1 cellular context compared by ENCODE assay signal in the genomic region with DNA sequence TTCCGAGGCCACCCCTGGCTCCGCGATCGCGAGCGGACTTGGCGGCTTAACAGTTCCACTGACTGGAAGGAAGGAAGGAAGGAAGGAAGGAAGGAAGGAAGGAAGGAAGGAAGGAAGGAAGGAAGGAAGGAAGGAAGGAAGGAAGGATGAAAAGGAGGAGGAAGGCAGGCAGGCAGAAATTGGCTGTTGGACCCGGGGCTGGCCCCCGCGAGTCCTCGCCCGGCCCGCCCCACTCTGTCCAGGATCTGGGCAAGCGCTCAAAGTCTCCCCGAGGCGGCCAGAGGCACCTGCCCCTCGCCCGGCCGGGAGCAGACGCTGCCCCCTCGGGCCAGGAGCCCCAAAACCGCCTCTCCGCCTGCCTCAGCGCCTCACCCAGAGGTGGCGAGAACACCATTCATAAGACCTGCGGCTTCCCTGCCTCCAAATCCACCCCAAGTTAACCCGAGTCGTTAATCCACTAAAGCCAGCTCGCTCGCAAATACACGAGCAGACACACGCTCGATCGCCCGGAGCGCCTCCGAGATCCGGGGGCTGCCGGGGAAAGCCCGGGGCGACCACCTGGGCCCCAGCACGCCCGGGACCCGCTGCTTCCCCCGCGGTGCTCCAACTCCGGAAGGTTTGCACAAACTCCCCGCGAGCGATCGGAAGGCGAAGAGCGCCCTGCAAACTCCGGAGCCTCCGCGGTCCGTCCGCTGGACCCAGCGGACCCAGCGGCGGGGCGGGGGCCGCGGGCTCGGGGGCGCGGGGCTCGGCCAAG.
TF ChIP-seq lines count a peak whose summit lies in the region.

No MANE protein-coding gene starts in this region.

TF ChIP-seq in HCT116, 20 proteins besides CTCF, POLR2A, EP300 and RAD21:
- TF ChIP-seq, protein P1, sequence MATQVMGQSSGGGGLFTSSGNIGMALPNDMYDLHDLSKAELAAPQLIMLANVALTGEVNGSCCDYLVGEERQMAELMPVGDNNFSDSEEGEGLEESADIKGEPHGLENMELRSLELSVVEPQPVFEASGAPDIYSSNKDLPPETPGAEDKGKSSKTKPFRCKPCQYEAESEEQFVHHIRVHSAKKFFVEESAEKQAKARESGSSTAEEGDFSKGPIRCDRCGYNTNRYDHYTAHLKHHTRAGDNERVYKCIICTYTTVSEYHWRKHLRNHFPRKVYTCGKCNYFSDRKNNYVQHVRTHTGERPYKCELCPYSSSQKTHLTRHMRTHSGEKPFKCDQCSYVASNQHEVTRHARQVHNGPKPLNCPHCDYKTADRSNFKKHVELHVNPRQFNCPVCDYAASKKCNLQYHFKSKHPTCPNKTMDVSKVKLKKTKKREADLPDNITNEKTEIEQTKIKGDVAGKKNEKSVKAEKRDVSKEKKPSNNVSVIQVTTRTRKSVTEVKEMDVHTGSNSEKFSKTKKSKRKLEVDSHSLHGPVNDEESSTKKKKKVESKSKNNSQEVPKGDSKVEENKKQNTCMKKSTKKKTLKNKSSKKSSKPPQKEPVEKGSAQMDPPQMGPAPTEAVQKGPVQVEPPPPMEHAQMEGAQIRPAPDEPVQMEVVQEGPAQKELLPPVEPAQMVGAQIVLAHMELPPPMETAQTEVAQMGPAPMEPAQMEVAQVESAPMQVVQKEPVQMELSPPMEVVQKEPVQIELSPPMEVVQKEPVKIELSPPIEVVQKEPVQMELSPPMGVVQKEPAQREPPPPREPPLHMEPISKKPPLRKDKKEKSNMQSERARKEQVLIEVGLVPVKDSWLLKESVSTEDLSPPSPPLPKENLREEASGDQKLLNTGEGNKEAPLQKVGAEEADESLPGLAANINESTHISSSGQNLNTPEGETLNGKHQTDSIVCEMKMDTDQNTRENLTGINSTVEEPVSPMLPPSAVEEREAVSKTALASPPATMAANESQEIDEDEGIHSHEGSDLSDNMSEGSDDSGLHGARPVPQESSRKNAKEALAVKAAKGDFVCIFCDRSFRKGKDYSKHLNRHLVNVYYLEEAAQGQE (IDR thresholded peaks at IDR 0.05; ENCODE audit: low read depth), result no peak
- TF ChIP-seq FOSL1 (IDR thresholded peaks at IDR 0.05; ENCODE audit: low read depth), result no peak
- TF ChIP-seq, protein P2, sequence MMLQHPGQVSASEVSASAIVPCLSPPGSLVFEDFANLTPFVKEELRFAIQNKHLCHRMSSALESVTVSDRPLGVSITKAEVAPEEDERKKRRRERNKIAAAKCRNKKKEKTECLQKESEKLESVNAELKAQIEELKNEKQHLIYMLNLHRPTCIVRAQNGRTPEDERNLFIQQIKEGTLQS (IDR thresholded peaks at IDR 0.05), result no peak
- no peak for TF ChIP-seq ZNF274 (IDR thresholded peaks at IDR 0.05; ENCODE audit: low read depth, low read length)
- no peak for TF ChIP-seq EZH2 (IDR thresholded peaks at IDR 0.05)
- no peak for TF ChIP-seq EZH2phosphoT487 (IDR thresholded peaks at IDR 0.05; ENCODE audit: borderline replicate concordance)
- TF ChIP-seq SIN3A (IDR thresholded peaks at IDR 0.05; ENCODE audit: low read depth), result no peak
- no peak for TF ChIP-seq YY1 (IDR thresholded peaks at IDR 0.05; ENCODE audit: extremely low read depth, insufficient replicate concordance, low read depth, low read length)
- TF ChIP-seq CEBPB (IDR thresholded peaks at IDR 0.05; ENCODE audit: low read depth), result no peak
- no peak for TF ChIP-seq JUND (IDR thresholded peaks at IDR 0.05)
- TF ChIP-seq TCF7L2 (IDR thresholded peaks at IDR 0.05; ENCODE audit: borderline replicate concordance, extremely low read depth, insufficient read depth, insufficient read length), result no peak
- no peak for TF ChIP-seq ZFX (IDR thresholded peaks at IDR 0.05)
- no peak for TF ChIP-seq ELF1 (IDR thresholded peaks at IDR 0.05; ENCODE audit: borderline replicate concordance, low read depth)
- no peak for TF ChIP-seq EGR1 (IDR thresholded peaks at IDR 0.05; ENCODE audit: low read depth)
- TF ChIP-seq SP1 (IDR thresholded peaks at IDR 0.05; ENCODE audit: low read depth), result no peak
- no peak for TF ChIP-seq SRF (IDR thresholded peaks at IDR 0.05; ENCODE audit: low read depth)
- TF ChIP-seq, protein P3, sequence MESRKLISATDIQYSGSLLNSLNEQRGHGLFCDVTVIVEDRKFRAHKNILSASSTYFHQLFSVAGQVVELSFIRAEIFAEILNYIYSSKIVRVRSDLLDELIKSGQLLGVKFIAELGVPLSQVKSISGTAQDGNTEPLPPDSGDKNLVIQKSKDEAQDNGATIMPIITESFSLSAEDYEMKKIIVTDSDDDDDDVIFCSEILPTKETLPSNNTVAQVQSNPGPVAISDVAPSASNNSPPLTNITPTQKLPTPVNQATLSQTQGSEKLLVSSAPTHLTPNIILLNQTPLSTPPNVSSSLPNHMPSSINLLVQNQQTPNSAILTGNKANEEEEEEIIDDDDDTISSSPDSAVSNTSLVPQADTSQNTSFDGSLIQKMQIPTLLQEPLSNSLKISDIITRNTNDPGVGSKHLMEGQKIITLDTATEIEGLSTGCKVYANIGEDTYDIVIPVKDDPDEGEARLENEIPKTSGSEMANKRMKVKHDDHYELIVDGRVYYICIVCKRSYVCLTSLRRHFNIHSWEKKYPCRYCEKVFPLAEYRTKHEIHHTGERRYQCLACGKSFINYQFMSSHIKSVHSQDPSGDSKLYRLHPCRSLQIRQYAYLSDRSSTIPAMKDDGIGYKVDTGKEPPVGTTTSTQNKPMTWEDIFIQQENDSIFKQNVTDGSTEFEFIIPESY (IDR thresholded peaks at IDR 0.05; ENCODE audit: extremely low read depth, insufficient replicate concordance, low read length), result no peak
- TF ChIP-seq, protein P4, sequence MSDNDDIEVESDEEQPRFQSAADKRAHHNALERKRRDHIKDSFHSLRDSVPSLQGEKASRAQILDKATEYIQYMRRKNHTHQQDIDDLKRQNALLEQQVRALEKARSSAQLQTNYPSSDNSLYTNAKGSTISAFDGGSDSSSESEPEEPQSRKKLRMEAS (IDR thresholded peaks at IDR 0.05), result no peak
